In the genomic region with DNA sequence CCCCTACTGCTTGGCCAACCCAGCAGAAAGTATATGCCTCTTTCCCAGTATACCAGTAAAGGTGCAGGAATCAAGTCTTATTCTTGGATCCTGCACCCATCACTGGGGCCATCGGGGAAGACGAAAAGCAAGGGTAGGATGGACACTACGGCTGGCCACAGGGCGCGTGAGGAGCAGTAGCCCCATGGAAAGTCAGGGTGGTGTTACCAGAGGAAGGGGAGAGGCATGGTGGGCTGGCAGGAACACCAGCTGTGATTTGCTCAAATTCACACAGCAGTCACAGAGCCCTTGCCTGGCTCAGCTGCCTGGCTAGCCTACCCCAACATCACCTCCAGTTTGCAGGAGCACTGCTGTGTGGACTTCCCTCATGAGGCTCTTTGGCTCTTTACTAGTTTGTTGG, we compare ENCODE assay signal across 15 cellular contexts. TPM values are rescaled to one million over a fixed set of nuclear protein-coding genes. Genes with fewer than 3 reads are reported as not detected.
DNase-seq lines count a peak whose midpoint lies in the region; ATAC-seq and TF ChIP-seq lines count a peak whose summit lies in the region.
"Had no signal": no experiment of that assay in that cellular context is flagged by ENCODE, and none has a peak within 500 bp of the region (broad histone marks: within the 10 kb centered on the region; RNA-seq: fewer than 3 reads in every experiment).

No MANE protein-coding gene starts in this region.

- intact Hi-C loops in esophagus squamous epithelium (cut with DNase I) (no loop called here), left cardiac atrium (cut with DNase I) (no loop called here)

- POLR2A ChIA-PET in CD8-positive, alpha-beta memory T cell (lab: Charles Lee) = no interaction called here

- H3K27me3 ChIP-seq in CD8-positive, alpha-beta memory T cell (ENCODE audit: insufficient read depth, low read length, poor library complexity, severe bottlenecking) = no peaks in the 10 kb centered on the region
- H3K27me3 ChIP-seq in osteoblast (ENCODE audit: insufficient read depth, low read length) = no peaks in the 10 kb centered on the region
- no peaks in the 10 kb centered on the region for H3K27me3 ChIP-seq in esophagus squamous epithelium

- H3K4me3 ChIP-seq in CD8-positive, alpha-beta memory T cell (ENCODE audit: low read length) = no peak overlapping the region
- H3K4me3 ChIP-seq in coronary artery = no peak overlapping the region
- H3K4me3 ChIP-seq in osteoblast (ENCODE audit: insufficient read depth, low read length) = no peak overlapping the region
- no peak overlapping the region for H3K4me3 ChIP-seq in esophagus squamous epithelium

- no peak for TF ChIP-seq POLR2A in esophagus squamous epithelium (IDR thresholded peaks at IDR 0.05)

- H3K36me3 Mint-ChIP-seq in CD8-positive, alpha-beta memory T cell = peaks cover 0 to 61% (median 14%) of the 10 kb centered on the region in 3 donors
- H3K36me3 Mint-ChIP-seq in HFFc6 (ENCODE audit: low read depth) = peaks cover 15% of the 10 kb centered on the region; the same call in 1 of the 2 replicates

- no peaks in the 10 kb centered on the region for H3K4me1 ChIP-seq in CD8-positive, alpha-beta memory T cell (ENCODE audit: insufficient read depth, low read length)
- H3K4me1 ChIP-seq in osteoblast (ENCODE audit: insufficient read depth, low read length) = no peaks in the 10 kb centered on the region
- no peaks in the 10 kb centered on the region for H3K4me1 ChIP-seq in esophagus squamous epithelium

- H2AFZ ChIP-seq in osteoblast (ENCODE audit: low read length) = no peak overlapping the region

- H3K9me3 Mint-ChIP-seq in CD8-positive, alpha-beta memory T cell = no peaks in the 10 kb centered on the region
- H3K9me3 Mint-ChIP-seq in HFFc6 = no peaks in the 10 kb centered on the region
- H3K9me3 Mint-ChIP-seq: CD4-positive, alpha-beta T cell; H9 had no signal

- peaks cover 0 to 2% (median 2%) of the 10 kb centered on the region in 3 donors for H3K4me1 Mint-ChIP-seq in CD8-positive, alpha-beta memory T cell
- peaks cover 7% of the 10 kb centered on the region; the same call in 1 of the 2 replicates for H3K4me1 Mint-ChIP-seq in HFFc6 (ENCODE audit: low read depth)
- H3K4me1 Mint-ChIP-seq: H9 had no signal

- no peak for TF ChIP-seq CTCF in coronary artery (IDR thresholded peaks at IDR 0.05)
- TF ChIP-seq CTCF in osteoblast (IDR thresholded peaks at IDR 0.05; ENCODE audit: extremely low read depth, low read depth, low read length) = no peak
- no peak for TF ChIP-seq CTCF in esophagus squamous epithelium (IDR thresholded peaks at IDR 0.05)
- TF ChIP-seq CTCF in HFFc6 (IDR thresholded peaks at IDR 0.05) = no peak

- no peak overlapping the region for H3K4me2 ChIP-seq in osteoblast (ENCODE audit: insufficient read depth, low read length)

- DNase-seq in CD8-positive, alpha-beta memory T cell = no peak
- DNase-seq in coronary artery (ENCODE audit: low spot score) (peak; percentile 68), osteoblast (ENCODE audit: insufficient read length, low spot score, missing footprints) (peak; percentile 14), esophagus squamous epithelium (lab: John Stamatoyannopoulos, UW) (no peak), left cardiac atrium (no peak), NCI-H510A treated with DMSO at 0.1 percent for 48 hours (lab: John Stamatoyannopoulos, UW) (no peak), HFFc6 (no peak)
- DNase-seq: ACHN; AML-193; Calu3; CD4-positive, alpha-beta T cell; DMS79 treated with DMSO at 0.1 percent for 48 hours; GF-D8; H9 had no signal

- ATAC-seq in left cardiac atrium = no peak

- peak overlapping the region in 5 of 8 donors; percentile 24 to 64 (median 53) for H3K27ac Mint-ChIP-seq in CD8-positive, alpha-beta memory T cell
- no peak overlapping the region for H3K27ac Mint-ChIP-seq in HFFc6
- H3K27ac Mint-ChIP-seq: CD4-positive, alpha-beta T cell had no signal

- no peaks in the 10 kb centered on the region for H3K9me3 ChIP-seq in CD8-positive, alpha-beta memory T cell (ENCODE audit: low read length)
- no peaks in the 10 kb centered on the region for H3K9me3 ChIP-seq in osteoblast (ENCODE audit: low read depth, low read length)
- H3K9me3 ChIP-seq in esophagus squamous epithelium = no peaks in the 10 kb centered on the region

- 98 to 100% methylated on average over 3 to 5 of the region's 5 CpGs for WGBS in esophagus squamous epithelium, 2 donors

- H3K36me3 ChIP-seq in CD8-positive, alpha-beta memory T cell (ENCODE audit: insufficient read depth, low read length) = no peaks in the 10 kb centered on the region
- H3K36me3 ChIP-seq in osteoblast (ENCODE audit: insufficient read depth, low read length) = peaks cover 36% of the 10 kb centered on the region
- H3K36me3 ChIP-seq in esophagus squamous epithelium = peaks cover 0 to 51% (median 0%) of the 10 kb centered on the region in 3 donors

- H4K20me1 ChIP-seq in osteoblast (ENCODE audit: insufficient read depth, low read length) = no peaks in the 10 kb centered on the region

- CTCF ChIA-PET in CD8-positive, alpha-beta memory T cell (lab: Charles Lee) = no interaction called here

- H3K27me3 Mint-ChIP-seq in CD8-positive, alpha-beta memory T cell = no peaks in the 10 kb centered on the region
- peaks cover 7% of the 10 kb centered on the region for H3K27me3 Mint-ChIP-seq in HFFc6 (ENCODE audit: insufficient read depth)
- H3K27me3 Mint-ChIP-seq: CD4-positive, alpha-beta T cell had no signal

- H3K27ac ChIP-seq in CD8-positive, alpha-beta memory T cell (ENCODE audit: low read depth, low read length) = no peak overlapping the region
- no peak overlapping the region for H3K27ac ChIP-seq in coronary artery
- H3K27ac ChIP-seq in osteoblast (ENCODE audit: low read depth, low read length) = no peak overlapping the region
- H3K27ac ChIP-seq in esophagus squamous epithelium = no peak overlapping the region
- H3K27ac ChIP-seq: C4-2B had no signal

- no peaks in the 10 kb centered on the region for H3K79me2 ChIP-seq in osteoblast (ENCODE audit: insufficient read depth, low read length)

- H3K4me3 Mint-ChIP-seq in CD8-positive, alpha-beta memory T cell = no peak overlapping the region
- H3K4me3 Mint-ChIP-seq in HFFc6 = no peak overlapping the region
- H3K4me3 Mint-ChIP-seq: CD4-positive, alpha-beta T cell; H9 had no signal

RNA-seq across cellular contexts. Expression of gene SAP30L, which starts 34.5 kb away (rescaled TPM):
- total RNA-seq in CD8-positive, alpha-beta memory T cell = 10 to 100 TPM; 35.1 to 37.9 TPM
- polyA plus RNA-seq in CD8-positive, alpha-beta memory T cell = 37.9 TPM
- total RNA-seq in osteoblast (32.2 and 36.5 TPM in 2 replicates), esophagus squamous epithelium (10 to 100 TPM; 11.1 to 32.0 (median 12.0) TPM), left cardiac atrium (10 to 100 TPM; 32.1 to 33.8 TPM)
- 10 to 100 TPM; 23.3 to 31.5 (median 28.1) TPM for total RNA-seq in HFFc6 (2021; fragmentation: NEBNext Ultra II Directional; extraction: Animal tissue kit (Norgen Biotek cat#: 25700))

Comparison
In these comparisons a context has a peak if more than half of its experiments do, and no peak if none do; other contexts are left out.
1. DNase-seq: peak in coronary artery (single experiment) and osteoblast (single experiment); none in CD8-positive, alpha-beta memory T cell (0 of 5), esophagus squamous epithelium (single experiment), left cardiac atrium (single experiment), NCI-H510A treated with DMSO at 0.1 percent for 48 hours (single experiment) and HFFc6 (single experiment).